In genomic region chr13:106498571-106498970, GRCh38 we compare ENCODE assay signal across 15 cellular contexts. TPM values are rescaled to one million over a fixed set of nuclear protein-coding genes. Genes with fewer than 3 reads are reported as not detected.
DNase-seq lines count a peak whose midpoint lies in the region; ATAC-seq and TF ChIP-seq lines count a peak whose summit lies in the region.
"Had no signal": no experiment of that assay in that cellular context is flagged by ENCODE, and none has a peak within 500 bp of the region (broad histone marks: within the 10 kb centered on the region; RNA-seq: fewer than 3 reads in every experiment).

No MANE protein-coding gene starts in this region.

- H3K4me3 ChIP-seq in breast epithelium (no peak overlapping the region), transverse colon (no peak overlapping the region)
- H3K4me3 ChIP-seq: A549, body of pancreas had no signal

- no TSS peak for BruUV-seq in MCF 10A (replicated peaks; lab: Mats Ljungman, UMichigan)

- H3K27ac Mint-ChIP-seq in MCF 10A (ENCODE audit: low read depth, unreplicated experiment) (peak overlapping the region; percentile 82), chondrocyte (ENCODE audit: unreplicated experiment) (peak overlapping the region; percentile 46)
- H3K27ac Mint-ChIP-seq: CD4-positive, alpha-beta T cell had no signal

- H3K4me3 Mint-ChIP-seq in MCF 10A (ENCODE audit: unreplicated experiment) (no peak overlapping the region), chondrocyte (ENCODE audit: unreplicated experiment) (no peak overlapping the region)
- H3K4me3 Mint-ChIP-seq: CD4-positive, alpha-beta T cell had no signal

- 22 to 41% methylated on average over 1 of the region's 1 CpG for WGBS in transverse colon (ENCODE audit: low coverage in 1 of 2), 2 donors

- H3K9me3 Mint-ChIP-seq in MCF 10A (ENCODE audit: unreplicated experiment) (no peaks in the 10 kb centered on the region), chondrocyte (ENCODE audit: low read depth) (no peaks in the 10 kb centered on the region)
- H3K9me3 Mint-ChIP-seq: CD4-positive, alpha-beta T cell had no signal

- TF ChIP-seq CTCF in MCF 10A (IDR thresholded peaks at IDR 0.05; ENCODE audit: unreplicated experiment) = no peak
- no peak for TF ChIP-seq CTCF in breast epithelium (IDR thresholded peaks at IDR 0.05)
- TF ChIP-seq CTCF in chondrocyte (IDR thresholded peaks at IDR 0.05) = no peak
- TF ChIP-seq CTCF in transverse colon (IDR thresholded peaks at IDR 0.05) = no peak

- intact Hi-C loops in MCF 10A (cut with micrococcal nuclease) = no loop called here
- intact Hi-C loops in breast epithelium (cut with DNase I; ENCODE audit: low total_unique reads) = no loop called here
- intact Hi-C loops in transverse colon (cut with DNase I; ENCODE audit: low total_unique reads) = no loop called here

- POLR2A ChIA-PET in MCF 10A (lab: Yijun Ruan, JAX) = interaction anchor here (0.7 to 1.9 kb wide), 4 partner anchors 9 to 508 kb away, joined by 3 to 5 read pairs (median 4); no protein-coding TSS in a partner anchor

- H3K9me3 ChIP-seq in breast epithelium (no peaks in the 10 kb centered on the region), transverse colon (no peaks in the 10 kb centered on the region)
- H3K9me3 ChIP-seq: A549, body of pancreas had no signal

- CTCF ChIA-PET in MCF 10A (lab: Yijun Ruan, JAX) = no interaction called here

- H3K4me1 Mint-ChIP-seq in MCF 10A (ENCODE audit: insufficient read depth, unreplicated experiment) (peaks cover 44% of the 10 kb centered on the region), chondrocyte (ENCODE audit: low read depth) (peaks cover 53% of the 10 kb centered on the region)

- TF ChIP-seq EP300 in transverse colon (IDR thresholded peaks at IDR 0.05; ENCODE audit: low read depth) = no peak

- H3K36me3 ChIP-seq in breast epithelium = no peaks in the 10 kb centered on the region
- no peaks in the 10 kb centered on the region for H3K36me3 ChIP-seq in transverse colon

- H3K27ac ChIP-seq in breast epithelium (peak overlapping the region in 1 of 2 donors; percentile 8), transverse colon (peak overlapping the region; percentile 34 to 69 (median 44))
- H3K27ac ChIP-seq: A549, body of pancreas had no signal

- DNase-seq in MCF 10A (ENCODE audit: unreplicated experiment) (no peak), breast epithelium (ENCODE audit: low spot score in 2 of 2) (no peak), chondrocyte (ENCODE audit: low spot score) (no peak), midbrain (lab: John Stamatoyannopoulos, UW) (peak; percentile 59), transverse colon (no peak), NCI-H2171 (lab: John Stamatoyannopoulos, UW) (no peak)
- DNase-seq: activated naive CD4-positive, alpha-beta T cell; body of pancreas; CD4-positive, alpha-beta T cell; NCI-H2107; NCI-H69; T-helper 1 cell had no signal

- ATAC-seq in HG02610 (IDR thresholded peaks at IDR 0.05; ENCODE audit: unreplicated experiment) (no peak), HG03565 (IDR thresholded peaks at IDR 0.05; ENCODE audit: unreplicated experiment) (no peak)
- ATAC-seq: A549, body of pancreas had no signal

- in situ Hi-C loops in transverse colon (cut with MboI; ENCODE audit: low pct_ligation_motif_present in 1 of 4, low pct_unique_long_range_greater_than_20kb in 1 of 4, low sequenced_read_pairs in 3 of 4) = no loop called here

- H3K4me1 ChIP-seq in breast epithelium (no peaks in the 10 kb centered on the region), transverse colon (peaks cover 0 to 35% (median 16%) of the 10 kb centered on the region in 4 donors)
- H3K4me1 ChIP-seq: A549, body of pancreas had no signal

- H3K36me3 Mint-ChIP-seq in MCF 10A (ENCODE audit: insufficient read depth, unreplicated experiment) (peaks cover 25% of the 10 kb centered on the region), chondrocyte (ENCODE audit: low read depth) (peaks cover 6% of the 10 kb centered on the region)

- TF ChIP-seq POLR2A in breast epithelium (IDR thresholded peaks at IDR 0.05) (no peak), transverse colon (IDR thresholded peaks at IDR 0.05) (no peak)

- H3K27me3 ChIP-seq in breast epithelium = no peaks in the 10 kb centered on the region
- H3K27me3 ChIP-seq in transverse colon = no peaks in the 10 kb centered on the region
- H3K27me3 ChIP-seq: body of pancreas had no signal

- H3K27me3 Mint-ChIP-seq in MCF 10A (ENCODE audit: insufficient read depth, unreplicated experiment) = no peaks in the 10 kb centered on the region
- no peaks in the 10 kb centered on the region for H3K27me3 Mint-ChIP-seq in chondrocyte (ENCODE audit: low read depth)

RNA-seq across cellular contexts. Expression of gene EFNB2, which starts 36.9 kb away (rescaled TPM):
- total RNA-seq in MCF 10A (2022) = 40.4 and 45.7 TPM in 2 replicates
- 10 to 100 TPM in 2 of 3 donors, 1 to 10 TPM in 1; 9.4 to 15.7 (median 15.2) TPM for total RNA-seq in breast epithelium
- 36.6 to 54.2 TPM (median 37.1 TPM) in 3 replicates for total RNA-seq in chondrocyte
- 10 to 100 TPM; 46.8 to 84.2 (median 77.6) TPM for total RNA-seq in transverse colon
